35 cellular contexts compared by ENCODE assay signal in the genomic region with DNA sequence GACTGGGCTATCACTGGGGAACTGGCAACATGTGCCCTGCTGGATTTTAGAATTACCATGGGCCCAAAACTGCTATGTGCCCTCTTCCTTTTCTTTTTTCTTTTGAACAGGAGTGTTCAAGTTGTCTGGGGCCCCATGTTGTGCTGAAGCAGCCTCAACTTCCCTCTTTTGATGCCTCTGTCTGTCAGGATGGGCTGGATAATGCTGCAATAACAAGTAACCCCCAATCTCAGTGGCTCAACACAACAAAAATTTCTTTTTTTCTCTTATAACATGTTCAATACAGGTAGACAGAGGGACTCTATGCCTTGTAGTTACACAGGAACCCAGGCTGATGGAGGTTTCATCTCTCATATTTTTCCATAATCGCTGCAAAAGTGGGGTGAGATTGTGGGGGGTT. TPM values are rescaled to one million over a fixed set of nuclear protein-coding genes. Genes with fewer than 3 reads are reported as not detected.
DNase-seq lines count a peak whose midpoint lies in the region; ATAC-seq, FAIRE-seq and TF ChIP-seq lines count a peak whose summit lies in the region.
"Had no signal": no experiment of that assay in that cellular context is flagged by ENCODE, and none has a peak within 500 bp of the region (broad histone marks: within the 10 kb centered on the region; RNA-seq: fewer than 3 reads in every experiment).

No MANE protein-coding gene starts in this region.

- peaks cover 7% of the 10 kb centered on the region for H3K9me3 Mint-ChIP-seq in endodermal cell
- H3K9me3 Mint-ChIP-seq: CD4-positive, alpha-beta memory T cell; CD4-positive, alpha-beta T cell; CD4-positive, CD25-positive, alpha-beta regulatory T cell; CD8-positive, alpha-beta memory T cell; CD8-positive, alpha-beta T cell had no signal

- H3K27ac Mint-ChIP-seq in endodermal cell, result no peak overlapping the region
- H3K27ac Mint-ChIP-seq: B cell; CD14-positive monocyte; CD4-positive, alpha-beta memory T cell; CD4-positive, alpha-beta T cell; CD8-positive, alpha-beta memory T cell; CD8-positive, alpha-beta T cell had no signal

- no peaks in the 10 kb centered on the region for H3K9me1 ChIP-seq in K562 (ENCODE audit: control insufficient read depth, insufficient read depth, low read length)

- H2AFZ ChIP-seq in HepG2 (ENCODE audit: low read length) (no peak overlapping the region), K562 (ENCODE audit: low read depth, low read length) (no peak overlapping the region), neuronal stem cell (ENCODE audit: low read length) (no peak overlapping the region)

- H3K4me3 Mint-ChIP-seq in endodermal cell, result no peak overlapping the region
- H3K4me3 Mint-ChIP-seq: B cell; CD14-positive monocyte; CD4-positive, alpha-beta memory T cell; CD4-positive, alpha-beta T cell; CD4-positive, CD25-positive, alpha-beta regulatory T cell; CD8-positive, alpha-beta memory T cell; CD8-positive, alpha-beta T cell had no signal

- no peaks in the 10 kb centered on the region for H3K36me3 ChIP-seq in HepG2 (replicated peaks in 1 of 2; ENCODE audit: control insufficient read depth in 1 of 2, insufficient read depth in 2 of 2, low read length in 2 of 2)
- H3K36me3 ChIP-seq in right lobe of liver, result no peaks in the 10 kb centered on the region
- H3K36me3 ChIP-seq in K562 (ENCODE audit: control insufficient read depth, insufficient read depth, low read length), result no peaks in the 10 kb centered on the region
- H3K36me3 ChIP-seq in endodermal cell (ENCODE audit: control insufficient read depth, insufficient read depth, low read length), result no peaks in the 10 kb centered on the region
- H3K36me3 ChIP-seq in neuronal stem cell (replicated peaks in 1 of 2; ENCODE audit: control insufficient read depth in 2 of 2, insufficient read depth in 2 of 2, low read length in 2 of 2), result no peaks in the 10 kb centered on the region
- H3K36me3 ChIP-seq: BE2C; BLaER1; BLaER1 treated with 17β-estradiol and CSF1 and Interleukin-3, amounts not matched to agents 10 nM and 100 nM had no signal

- H3K9ac ChIP-seq in HepG2 (ENCODE audit: insufficient read depth, low read depth, low read length) (no peak overlapping the region), K562 (ENCODE audit: insufficient read depth in 1 of 2, low read depth in 2 of 2, low read length in 2 of 2) (no peak overlapping the region), endodermal cell (ENCODE audit: extremely low read depth, low read length, poor library complexity, severe bottlenecking) (no peak overlapping the region), neuronal stem cell (ENCODE audit: low read depth, low read length, poor library complexity) (no peak overlapping the region)
- H3K9ac ChIP-seq: BLaER1; BLaER1 treated with 17β-estradiol and CSF1 and Interleukin-3, amounts not matched to agents 10 nM and 100 nM had no signal

- H2BK12ac ChIP-seq in neuronal stem cell (ENCODE audit: low read length), result no peak overlapping the region

- TF ChIP-seq CTCF in HepG2 (CRISPR knock-in tag; IDR thresholded peaks at IDR 0.05), result no peak
- no peak for TF ChIP-seq CTCF in right lobe of liver (IDR thresholded peaks at IDR 0.05)
- TF ChIP-seq CTCF in K562 (IDR thresholded peaks at IDR 0.05 in 2 of 3, conservative IDR thresholded peaks at IDR 0.05 in 1 of 3; ENCODE audit: insufficient read depth in 2 of 3, low read depth in 1 of 3, low read length in 3 of 3), result no peak
- TF ChIP-seq CTCF in endodermal cell (conservative IDR thresholded peaks at IDR 0.05), result no peak

- DNase-seq in HepG2 (ENCODE audit: low spot score), result no peak
- no peak for DNase-seq in right lobe of liver
- no peak for DNase-seq in K562 (ENCODE audit: extremely low read depth in 1 of 4, low spot score in 3 of 4)
- DNase-seq in endodermal cell, result no peak
- DNase-seq in neuronal stem cell (ENCODE audit: low spot score), result no peak
- DNase-seq: 8988T; ACHN; AML-193; BE2C; C1 segment of cervical spinal cord; Caco-2; Calu3; CD4-positive, alpha-beta memory T cell; CD4-positive, alpha-beta T cell; CD4-positive, CD25-positive, alpha-beta regulatory T cell; CD8-positive, alpha-beta memory T cell; CD8-positive, alpha-beta T cell; COR-L47; DMS 273 treated with DMSO at 0.1 percent for 48 hours; DMS153; DMS53; DMS79; DMS79 treated with DMSO at 0.1 percent for 48 hours; DND-41; EL had no signal

- no peak for TF ChIP-seq EP300 in HepG2 (IDR thresholded peaks at IDR 0.05; ENCODE audit: low read depth in 2 of 2, low read length in 2 of 2)
- TF ChIP-seq EP300 in HepG2 (CRISPR knock-in tag; IDR thresholded peaks at IDR 0.05; ENCODE audit: borderline replicate concordance), result no peak
- TF ChIP-seq EP300 in K562 (IDR thresholded peaks at IDR 0.05; ENCODE audit: low read length), result no peak

- no peak overlapping the region for H2BK15ac ChIP-seq in neuronal stem cell (ENCODE audit: low read length)

- in situ Hi-C loops in HepG2 (cut with HindIII; ENCODE audit: extremely low pct_ligation_motif_present, low pct_unique_long_range_greater_than_20kb), result no loop called here
- in situ Hi-C loops in K562 (cut with MboI), result no loop called here

- no peak overlapping the region for H2BK5ac ChIP-seq in neuronal stem cell (ENCODE audit: low read length)

- no peak overlapping the region for H2BK120ac ChIP-seq in neuronal stem cell (ENCODE audit: low read depth, low read length)

- H3K36me3 Mint-ChIP-seq in endodermal cell (ENCODE audit: low read depth), result no peaks in the 10 kb centered on the region
- H3K36me3 Mint-ChIP-seq: CD14-positive monocyte; CD4-positive, alpha-beta memory T cell; CD4-positive, CD25-positive, alpha-beta regulatory T cell; CD8-positive, alpha-beta memory T cell; CD8-positive, alpha-beta T cell had no signal

- CTCF ChIA-PET in HepG2 (lab: Yijun Ruan, JAX; ENCODE audit: low intra/inter-chr PET ratio, low total read pairs) (no interaction called here), K562 (lab: Yijun Ruan, JAX; ENCODE audit: low intra/inter-chr PET ratio) (no interaction called here)

- H2AK5ac ChIP-seq in neuronal stem cell (ENCODE audit: low read depth, low read length), result no peak overlapping the region

- no peaks in the 10 kb centered on the region for H3K79me2 ChIP-seq in HepG2 (ENCODE audit: insufficient read depth, low read length)
- H3K79me2 ChIP-seq in K562 (ENCODE audit: control insufficient read depth, insufficient read depth, low read length), result no peaks in the 10 kb centered on the region

- WGBS in HepG2 (ENCODE audit: low lambda C conversion rate), result 28% methylated on average over 1 of the region's 1 CpG
- WGBS in right lobe of liver (ENCODE audit: insufficient coverage, low coverage, low lambda C conversion rate, missing lambda C conversion rate), result 80% methylated on average over 1 of the region's 1 CpG
- WGBS in K562 (ENCODE audit: insufficient coverage, low coverage, missing lambda C conversion rate), result 0% methylated on average over 1 of the region's 1 CpG
- WGBS in endodermal cell (ENCODE audit: insufficient coverage in 1 of 2, insufficient read length in 1 of 2), 2 experiments, result 92% methylated on average over 1 of the region's 1 CpG; no CpG with 5 or more reads in 1 of the 2 experiments
- WGBS in neuronal stem cell (ENCODE audit: extremely low coverage in 2 of 2, insufficient read length in 2 of 2, insufficient replicate concordance in 1 of 2), 2 donors, result no CpG with 5 or more reads among the region's 1 CpG

- H4K91ac ChIP-seq in neuronal stem cell (ENCODE audit: low read depth, low read length, poor library complexity), result no peak overlapping the region

- no peak overlapping the region for H3K18ac ChIP-seq in neuronal stem cell (ENCODE audit: low read length)

- H3K27ac ChIP-seq in HepG2 (ENCODE audit: extremely low read length, insufficient read depth, low read length) (no peak overlapping the region), right lobe of liver (no peak overlapping the region), K562 (ENCODE audit: extremely low read depth, low read depth, low read length) (no peak overlapping the region), endodermal cell (ENCODE audit: low read depth, low read length) (no peak overlapping the region), neuronal stem cell (replicated peaks; ENCODE audit: low read length) (no peak overlapping the region)
- H3K27ac ChIP-seq: 22Rv1; A549; BLaER1; BLaER1 treated with 17β-estradiol and CSF1 and Interleukin-3, amounts not matched to agents 10 nM and 100 nM; C4-2B had no signal

- intact Hi-C loops in HepG2 (cut with micrococcal nuclease; ENCODE audit: unreplicated experiment) (no loop called here), right lobe of liver (cut with DNase I) (no loop called here), K562 (cut with micrococcal nuclease) (no loop called here)

- H3K4me3 ChIP-seq in HepG2 (replicated peaks in 1 of 3; ENCODE audit: insufficient read depth in 1 of 3, low read depth in 2 of 3, low read length in 3 of 3), result no peak overlapping the region
- no peak overlapping the region for H3K4me3 ChIP-seq in right lobe of liver
- no peak overlapping the region for H3K4me3 ChIP-seq in K562
- H3K4me3 ChIP-seq in endodermal cell (ENCODE audit: low read length), result peak overlapping the region; percentile 34
- no peak overlapping the region for H3K4me3 ChIP-seq in neuronal stem cell (ENCODE audit: low read length in 2 of 2)
- H3K4me3 ChIP-seq: A549; BLaER1; BLaER1 treated with 17β-estradiol and CSF1 and Interleukin-3, amounts not matched to agents 10 nM and 100 nM had no signal

- TF ChIP-seq RAD21 in HepG2 (CRISPR knock-in tag; IDR thresholded peaks at IDR 0.05) (no peak), K562 (CRISPR knock-in tag; conservative IDR thresholded peaks at IDR 0.05 in 1 of 2, IDR thresholded peaks at IDR 0.05 in 1 of 2) (no peak)

- no peak overlapping the region for H3K23ac ChIP-seq in neuronal stem cell (ENCODE audit: low read depth, low read length, poor library complexity)

- ATAC-seq in HepG2 (no peak), right lobe of liver (no peak), K562 (no peak), HG03354 (IDR thresholded peaks at IDR 0.05; ENCODE audit: poor library complexity, severe bottlenecking, unreplicated experiment) (no peak)
- ATAC-seq: A549; CD8-positive, alpha-beta T cell had no signal

- H4K8ac ChIP-seq in neuronal stem cell (ENCODE audit: low read depth, low read length), result no peak overlapping the region

- peaks cover 1 to 28% of the 10 kb centered on the region in 2 experiments; a peak in 4 of 5 replicates for H3K27me3 ChIP-seq in HepG2 (ENCODE audit: control insufficient read depth in 1 of 2, insufficient read depth in 2 of 2, low read length in 2 of 2)
- H3K27me3 ChIP-seq in right lobe of liver, result no peaks in the 10 kb centered on the region
- peaks cover 19 to 29% of the 10 kb centered on the region in 2 experiments for H3K27me3 ChIP-seq in K562 (ENCODE audit: control insufficient read depth in 2 of 2, insufficient read depth in 2 of 2, low read length in 2 of 2)
- H3K27me3 ChIP-seq in endodermal cell (ENCODE audit: control insufficient read depth, insufficient read depth, low read length, poor library complexity, severe bottlenecking), result no peaks in the 10 kb centered on the region
- H3K27me3 ChIP-seq in neuronal stem cell (ENCODE audit: control insufficient read depth in 3 of 3, insufficient read depth in 3 of 3, low read depth in 1 of 3, low read length in 3 of 3), result peaks cover 0 to 46% (median 0%) of the 10 kb centered on the region in 3 experiments
- H3K27me3 ChIP-seq: BE2C; BLaER1; BLaER1 treated with 17β-estradiol and CSF1 and Interleukin-3, amounts not matched to agents 10 nM and 100 nM had no signal

- H3K79me1 ChIP-seq in neuronal stem cell (ENCODE audit: low read depth, low read length), result no peaks in the 10 kb centered on the region

- peaks cover 2% of the 10 kb centered on the region for H3K27me3 Mint-ChIP-seq in endodermal cell (ENCODE audit: insufficient read depth)
- H3K27me3 Mint-ChIP-seq: CD4-positive, alpha-beta memory T cell; CD4-positive, alpha-beta T cell had no signal

- H3K4me1 Mint-ChIP-seq in endodermal cell, result peaks cover 50% of the 10 kb centered on the region
- H3K4me1 Mint-ChIP-seq: B cell, CD14-positive monocyte had no signal

- no peak overlapping the region for H3K14ac ChIP-seq in neuronal stem cell (ENCODE audit: low read length)

- TF ChIP-seq POLR2A in HepG2 (IDR thresholded peaks at IDR 0.05; ENCODE audit: insufficient read depth in 1 of 2, low read depth in 2 of 2, low read length in 2 of 2), result no peak
- TF ChIP-seq POLR2A in right lobe of liver (IDR thresholded peaks at IDR 0.05), result no peak
- no peak for TF ChIP-seq POLR2A in K562 (conservative IDR thresholded peaks at IDR 0.05)

- POLR2A ChIA-PET in HepG2 (lab: Yijun Ruan, JAX), result no interaction called here
- POLR2A ChIA-PET in K562 (lab: Yijun Ruan, JAX), result no interaction called here

- no peaks in the 10 kb centered on the region for H4K20me1 ChIP-seq in HepG2 (ENCODE audit: insufficient read depth, low read length)
- no peaks in the 10 kb centered on the region for H4K20me1 ChIP-seq in K562 (replicated peaks; ENCODE audit: control insufficient read depth, insufficient read depth, low read length)
- H4K20me1 ChIP-seq: BLaER1; BLaER1 treated with 17β-estradiol and CSF1 and Interleukin-3, amounts not matched to agents 10 nM and 100 nM had no signal

- H3K4me2 ChIP-seq in HepG2 (ENCODE audit: low read depth, low read length), result no peak overlapping the region
- H3K4me2 ChIP-seq in K562 (ENCODE audit: insufficient read depth, low read length), result no peak overlapping the region
- no peak overlapping the region for H3K4me2 ChIP-seq in neuronal stem cell (ENCODE audit: insufficient read depth, low read length, poor library complexity, severe bottlenecking)
- H3K4me2 ChIP-seq: A549; BLaER1; BLaER1 treated with 17β-estradiol and CSF1 and Interleukin-3, amounts not matched to agents 10 nM and 100 nM had no signal

- BruUV-seq in HepG2 (replicated peaks; lab: Mats Ljungman, UMichigan) (no TSS peak), K562 (replicated peaks; lab: Mats Ljungman, UMichigan) (no TSS peak)

- H3K4me1 ChIP-seq in HepG2 (ENCODE audit: insufficient read depth, low read length) (peaks cover 11% of the 10 kb centered on the region; the same call in 1 of the 2 replicates), right lobe of liver (no peaks in the 10 kb centered on the region), K562 (replicated peaks in 1 of 2; ENCODE audit: control insufficient read depth in 2 of 2, insufficient read depth in 2 of 2, low read length in 2 of 2) (no peaks in the 10 kb centered on the region), endodermal cell (ENCODE audit: control insufficient read depth, insufficient read depth, low read length) (peaks cover 16% of the 10 kb centered on the region), neuronal stem cell (ENCODE audit: control insufficient read depth in 2 of 2, insufficient read depth in 1 of 2, low read depth in 1 of 2, low read length in 2 of 2) (no peaks in the 10 kb centered on the region)
- H3K4me1 ChIP-seq: BLaER1 had no signal

- H3K4ac ChIP-seq in neuronal stem cell (ENCODE audit: low read length), result no peak overlapping the region

- FAIRE-seq in HepG2 (lab: Jason Lieb, UNC) (no peak), K562 (lab: Jason Lieb, UNC) (no peak)
- FAIRE-seq: A204.1, A549, D721Med had no signal

- H3K9me3 ChIP-seq in HepG2 (ENCODE audit: low read length), result no peaks in the 10 kb centered on the region
- no peaks in the 10 kb centered on the region for H3K9me3 ChIP-seq in right lobe of liver
- H3K9me3 ChIP-seq in K562 (replicated peaks; ENCODE audit: control insufficient read depth, insufficient read depth, low read depth, low read length), result no peaks in the 10 kb centered on the region
- H3K9me3 ChIP-seq in endodermal cell (ENCODE audit: control insufficient read depth, low read length), result peaks cover 14% of the 10 kb centered on the region
- H3K9me3 ChIP-seq in neuronal stem cell (replicated peaks in 1 of 2; ENCODE audit: control insufficient read depth in 2 of 2, insufficient read depth in 1 of 2, low read depth in 1 of 2, low read length in 2 of 2), result no peaks in the 10 kb centered on the region
- H3K9me3 ChIP-seq: A549, BE2C, BLaER1, Caco-2 had no signal

RNA-seq across cellular contexts. Expression of gene PCBD1, which starts 8.2 kb away (rescaled TPM):
- total RNA-seq in HepG2 (2016; rRNA removed; fragmentation: Illumina TruSeq; extraction: Trizol) (168 and 177 TPM in 2 replicates), right lobe of liver (100 to 1,000 TPM; 165 to 375 (median 230) TPM), K562 (2014; rRNA removed) (67.0 and 94.5 TPM in 2 replicates), K562 (2014; rRNA removed; fragmentation: Illumina TruSeq; extraction: Trizol) (50.5 and 56.2 TPM in 2 replicates), K562 (2015; rRNA removed; fragmentation: Illumina TruSeq; extraction: Trizol) (55.0 and 57.0 TPM in 2 replicates), K562 (2021) (62.2 and 68.5 TPM in 2 replicates), endodermal cell (100 to 1,000 TPM; 168 to 183 TPM)
- 166 and 201 TPM in 2 replicates for total RNA-seq in HepG2 (2016; cell fraction: cytosol; rRNA removed; fragmentation: Illumina TruSeq; extraction: Trizol; ENCODE audit: low read depth)
- 178 and 182 TPM in 2 replicates for total RNA-seq in HepG2 (2016; cell fraction: insoluble cytoplasmic fraction; rRNA removed; fragmentation: Illumina TruSeq; extraction: Trizol)
- 211 and 254 TPM in 2 replicates for total RNA-seq in HepG2 (2016; cell fraction: membrane; rRNA removed; fragmentation: Illumina TruSeq; extraction: Trizol)
- 58.9 and 64.6 TPM in 2 replicates for total RNA-seq in HepG2 (2016; cell fraction: nucleus; rRNA removed; fragmentation: Illumina TruSeq; extraction: Trizol)
- polyA plus RNA-seq in HepG2 (2011; rRNA removed) (95.3 and 98.9 TPM in 2 replicates), K562 (2011; rRNA removed) (55.3 and 70.5 TPM in 2 replicates), K562 (2014; fragmentation: Illumina TruSeq; extraction: Trizol) (101 and 109 TPM in 2 replicates), K562 (2014; fragmentation: Nextera tagmentation; extraction: Ambion mirVana) (10 to 100 TPM; 14.6 to 26.7 TPM), K562 (2014; rRNA removed) (68.3 and 71.2 TPM in 2 replicates)
- 107 and 123 TPM in 2 replicates for polyA plus RNA-seq in HepG2 (2011; cell fraction: cytosol; rRNA removed)
- 40.3 and 45.6 TPM in 2 replicates for polyA plus RNA-seq in HepG2 (2011; cell fraction: nucleus; rRNA removed)
- 117 and 152 TPM in 2 replicates for polyA plus RNA-seq in HepG2 (2012)
- polyA plus RNA-seq in HepG2 (2016; cell fraction: cytosol; fragmentation: Illumina TruSeq; extraction: Trizol; ENCODE audit: low read depth), result 235 and 300 TPM in 2 replicates
- 237 and 249 TPM in 2 replicates for polyA plus RNA-seq in HepG2 (2016; cell fraction: insoluble cytoplasmic fraction; fragmentation: Illumina TruSeq; extraction: Trizol; ENCODE audit: low read depth)
- polyA plus RNA-seq in HepG2 (2016; cell fraction: membrane; fragmentation: Illumina TruSeq; extraction: Trizol; ENCODE audit: low read depth), result 271 and 309 TPM in 2 replicates
- polyA plus RNA-seq in HepG2 (2016; cell fraction: nucleus; fragmentation: Illumina TruSeq; extraction: Trizol; ENCODE audit: insufficient read depth, low read depth), result 131 and 135 TPM in 2 replicates
- 47.4 and 68.6 TPM in 2 replicates for polyA minus RNA-seq in HepG2 (2011; rRNA and poly(A)+ RNA removed; ENCODE audit: low replicate concordance)
- polyA minus RNA-seq in HepG2 (2011; cell fraction: cytosol; rRNA and poly(A)+ RNA removed), result 36.4 and 44.0 TPM in 2 replicates
- 21.6 and 28.6 TPM in 2 replicates for polyA minus RNA-seq in HepG2 (2011; cell fraction: nucleus; rRNA and poly(A)+ RNA removed)
- total RNA-seq in K562 (2011; cell fraction: chromatin; rRNA removed; ENCODE audit: low replicate concordance), result 5.8 and 9.9 TPM in 2 replicates
- 11.3 and 12.0 TPM in 2 replicates for total RNA-seq in K562 (2011; cell fraction: nucleolus; rRNA removed)
- total RNA-seq in K562 (2011; cell fraction: nucleoplasm; rRNA removed), result 17.2 and 21.7 TPM in 2 replicates
- polyA plus RNA-seq in K562 (2011; cell fraction: cytosol; rRNA removed), result 118 and 120 TPM in 2 replicates
- polyA plus RNA-seq in K562 (2011; cell fraction: nucleus; rRNA removed), result 43.7 and 47.3 TPM in 2 replicates
- 89.0 and 106 TPM in 2 replicates for polyA plus RNA-seq in K562 (2012)
- polyA minus RNA-seq in K562 (2011; rRNA and poly(A)+ RNA removed), result 26.0 and 30.5 TPM in 2 replicates
- 24.7 and 31.9 TPM in 2 replicates for polyA minus RNA-seq in K562 (2011; cell fraction: cytosol; rRNA and poly(A)+ RNA removed)
- 6.7 and 12.2 TPM in 2 replicates for polyA minus RNA-seq in K562 (2011; cell fraction: nucleus; rRNA and poly(A)+ RNA removed)
- 61.9 TPM for polyA plus RNA-seq in endodermal cell (2013, experiment 1 of 2)
- polyA plus RNA-seq in endodermal cell (2013, experiment 2 of 2), result 54.4 TPM
- 71.7 TPM for polyA plus RNA-seq in neuronal stem cell (2013, experiment 1 of 2)
- 72.0 TPM for polyA plus RNA-seq in neuronal stem cell (2013, experiment 2 of 2)

Comparison
In these comparisons a context has a peak if more than half of its experiments do, and no peak if none do; other contexts are left out.
1. Of the 241 proteins assayed by ChIP-seq in both HepG2 and K562: peak only in HepG2: none; only in K562: none; in both: ZNF12; in neither: 240.